ENCODE assay signal across 23 cellular contexts in genomic region chr12:97299867-97300266, GRCh38.
"Had no signal": no experiment of that assay in that cellular context is flagged by ENCODE, and none has a peak within 500 bp of the region (broad histone marks: within the 10 kb centered on the region; RNA-seq: fewer than 3 reads in every experiment).

No MANE protein-coding gene starts in this region.

- H3K9ac ChIP-seq: neural progenitor cell had no signal

- H3K36me3 ChIP-seq: esophagus squamous epithelium, heart right ventricle, neural progenitor cell, prostate gland, right atrium auricular region, sigmoid colon, stomach, tibial artery had no signal

- H3K4me2 ChIP-seq: neural progenitor cell had no signal

- H3K27ac ChIP-seq: coronary artery, esophagus squamous epithelium, heart right ventricle, neural progenitor cell, prostate gland, right atrium auricular region, sigmoid colon, stomach, tibial artery had no signal

- H3K4me1 ChIP-seq: esophagus squamous epithelium, heart right ventricle, prostate gland, right atrium auricular region, sigmoid colon, stomach, tibial artery had no signal

- ATAC-seq: heart right ventricle; left lobe of liver; mucosa of descending colon; natural killer cell treated with Interleukin-12 subunit alpha and Interleukin-12 subunit beta and Interleukin-15 and Interleukin-18, amount 100 ng/mL, for 72 hours; stimulated activated effector memory CD8-positive, alpha-beta T cell treated with anti-CD3 and anti-CD28 coated beads, Interleukin-12 subunit alpha, Interleukin-12 subunit beta, amount 100 ng/mL, for 72 hours had no signal

- H3K9me3 ChIP-seq: prostate gland, right atrium auricular region, tibial artery had no signal

- H3K27me3 ChIP-seq: esophagus squamous epithelium, heart right ventricle, neural progenitor cell, right atrium auricular region, sigmoid colon, stomach, tibial artery had no signal

- DNase-seq: dermis blood vessel endothelial cell; effector memory CD4-positive, alpha-beta T cell; esophagus squamous epithelium; foreskin melanocyte; glutamatergic neuron; heart right ventricle; hypothalamus; mucosa of descending colon; naive B cell; sigmoid colon; stimulated activated CD4-positive, alpha-beta T cell treated with anti-CD3 and anti-CD28 coated beads, Interleukin-2, amount 100 ng/mL, for 24 hours; stimulated activated CD4-positive, alpha-beta T cell treated with anti-CD3 and anti-CD28 coated beads, Interleukin-4, amount 100 ng/mL, for 24 hours; stimulated activated naive CD4-positive, alpha-beta T cell treated with Interleukin-2 at 50 U/mL for 16 hours; stomach; tibial artery had no signal

- H2AFZ ChIP-seq: neural progenitor cell had no signal

- H3K4me3 ChIP-seq: coronary artery, esophagus squamous epithelium, heart right ventricle, lung, mucosa of descending colon, neural progenitor cell, prostate gland, right atrium auricular region, sigmoid colon, stomach, tibial artery had no signal
